In genomic region chr11:67119577-67120391, GRCh38 we compare ENCODE assay signal across 1 cellular context.
TF ChIP-seq lines count a peak whose summit lies in the region.

No MANE protein-coding gene starts in this region.

TF ChIP-seq in HepG2, 621 proteins besides CTCF, POLR2A, EP300 and RAD21 (continued from another document):
- no peak for TF ChIP-seq CBX1 (IDR thresholded peaks at IDR 0.05; ENCODE audit: low read depth)
- TF ChIP-seq SIN3A (IDR thresholded peaks at IDR 0.05; ENCODE audit: borderline replicate concordance, low read depth, low read length) = 0 out of 2 replicates have a peak, but pooled peaks have one; percentile 20
